In genomic region chr4:105509291-105509690, GRCh38 we compare ENCODE assay signal across 10 cellular contexts.
DNase-seq lines count a peak whose midpoint lies in the region; ATAC-seq and TF ChIP-seq lines count a peak whose summit lies in the region.
"Had no signal": no experiment of that assay in that cellular context is flagged by ENCODE, and none has a peak within 500 bp of the region (broad histone marks: within the 10 kb centered on the region; RNA-seq: fewer than 3 reads in every experiment).

No MANE protein-coding gene starts in this region.

- H3K4me1 Mint-ChIP-seq in stimulated activated memory B cell treated with anti-CD40 and anti-IgM and Interleukin-4, amounts not matched to agents 10 μg/mL and 1 μg/mL and 100 μg/mL, for 72 hours = peaks cover 9% of the 10 kb centered on the region

- H3K27ac Mint-ChIP-seq in stimulated activated memory B cell treated with anti-CD40 and anti-IgM and Interleukin-4, amounts not matched to agents 10 μg/mL and 1 μg/mL and 100 μg/mL, for 72 hours = no peak overlapping the region
- H3K27ac Mint-ChIP-seq: activated T-helper 1 cell treated with anti-CD3 and anti-CD28 coated beads, Interleukin-12 subunit alpha, Interleukin-12 subunit beta, Interleukin-2, Interleukin-4 antibody, amounts not matched to agents 30 ng/mL and 10 ng/mL and 1 ng/mL, durations not matched to agents 14 hours and 24 hours and 36 hours; T-helper 1 cell treated with Interleukin-12 subunit alpha and Interleukin-12 subunit beta and Interleukin-4 antibody, amounts not matched to agents 30 μg/mL and 1 μg/mL, for 36 hours had no signal

- H3K36me3 Mint-ChIP-seq in stimulated activated memory B cell treated with anti-CD40 and anti-IgM and Interleukin-4, amounts not matched to agents 10 μg/mL and 1 μg/mL and 100 μg/mL, for 72 hours = no peaks in the 10 kb centered on the region

- H3K9me3 Mint-ChIP-seq in stimulated activated memory B cell treated with anti-CD40 and anti-IgM and Interleukin-4, amounts not matched to agents 10 μg/mL and 1 μg/mL and 100 μg/mL, for 72 hours = peaks cover 9% of the 10 kb centered on the region
- H3K9me3 Mint-ChIP-seq: T-helper 1 cell treated with Interleukin-12 subunit alpha and Interleukin-12 subunit beta and Interleukin-4 antibody, amounts not matched to agents 30 μg/mL and 1 μg/mL, for 36 hours had no signal

- ATAC-seq in HG02610 (IDR thresholded peaks at IDR 0.05; ENCODE audit: unreplicated experiment) (peak; percentile 97), HG03469 (IDR thresholded peaks at IDR 0.05; ENCODE audit: unreplicated experiment) (peak; percentile 98)
- peak; percentile 88 for ATAC-seq in stimulated activated memory B cell treated with anti-CD40 and anti-IgM and Interleukin-4, amounts not matched to agents 10 μg/mL and 1 μg/mL and 100 μg/mL, for 72 hours
- ATAC-seq: gastroesophageal sphincter had no signal

- H3K4me3 Mint-ChIP-seq in stimulated activated memory B cell treated with anti-CD40 and anti-IgM and Interleukin-4, amounts not matched to agents 10 μg/mL and 1 μg/mL and 100 μg/mL, for 72 hours = no peak overlapping the region
- H3K4me3 Mint-ChIP-seq: activated T-helper 1 cell treated with anti-CD3 and anti-CD28 coated beads, Interleukin-12 subunit alpha, Interleukin-12 subunit beta, Interleukin-2, Interleukin-4 antibody, amounts not matched to agents 30 ng/mL and 10 ng/mL and 1 ng/mL, durations not matched to agents 14 hours and 24 hours and 36 hours; T-helper 1 cell treated with Interleukin-12 subunit alpha and Interleukin-12 subunit beta and Interleukin-4 antibody, amounts not matched to agents 30 μg/mL and 1 μg/mL, for 36 hours had no signal

- peak; percentile 11 for DNase-seq in GM19238 (ENCODE audit: insufficient read length, low spot score)
- no peak for DNase-seq in erythroblast (lab: John Stamatoyannopoulos, UW)
- DNase-seq in DMS114 treated with DMSO at 0.1 percent for 48 hours (lab: John Stamatoyannopoulos, UW; ENCODE audit: unreplicated experiment) = no peak
- DNase-seq in NCI-H510A treated with DMSO at 0.1 percent for 48 hours (lab: John Stamatoyannopoulos, UW) = no peak

- peaks cover 6% of the 10 kb centered on the region for H3K27me3 Mint-ChIP-seq in stimulated activated memory B cell treated with anti-CD40 and anti-IgM and Interleukin-4, amounts not matched to agents 10 μg/mL and 1 μg/mL and 100 μg/mL, for 72 hours

- TF ChIP-seq POLR2A in erythroblast (IDR thresholded peaks at IDR 0.05; ENCODE audit: low read length) = no peak
